2 cellular contexts compared by ENCODE assay signal in the genomic region with DNA sequence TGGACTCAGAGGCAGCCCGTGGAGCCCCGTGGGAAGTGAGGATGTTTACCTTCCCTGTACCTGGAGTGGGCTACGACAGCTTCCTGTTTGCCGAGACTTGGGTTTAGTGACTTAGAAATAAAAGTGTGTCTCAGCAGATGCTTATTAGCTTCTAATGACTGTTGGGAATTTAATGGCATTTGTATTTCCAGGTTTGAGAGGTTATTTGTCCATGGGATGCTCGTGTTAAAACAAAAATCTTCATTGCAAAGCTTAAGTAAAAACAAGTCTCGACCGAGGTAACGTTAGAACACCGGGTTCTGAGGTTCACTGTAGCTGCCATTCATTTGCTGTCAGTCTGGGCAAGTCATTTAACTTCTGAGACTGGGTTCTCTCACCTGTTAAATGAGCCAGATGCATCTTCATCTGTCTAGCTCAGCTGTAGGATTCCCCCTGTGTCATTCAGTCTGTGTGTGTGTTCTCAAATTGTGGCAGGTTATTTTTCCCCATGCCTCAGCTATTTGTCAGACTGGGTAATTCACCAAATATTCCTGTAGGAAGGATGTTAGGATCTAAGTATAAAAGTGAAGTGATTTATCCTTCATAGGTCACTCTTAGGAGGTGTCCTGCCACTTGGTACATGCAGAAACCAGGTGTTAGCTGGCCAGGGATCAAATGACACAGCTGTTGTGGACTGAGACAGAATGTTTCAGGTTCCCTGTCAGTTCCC.
TF ChIP-seq lines count a peak whose summit lies in the region.

No MANE protein-coding gene starts in this region.

TF ChIP-seq in Ishikawa, 13 proteins besides CTCF, POLR2A, EP300 and RAD21:
- TF ChIP-seq, protein P1, sequence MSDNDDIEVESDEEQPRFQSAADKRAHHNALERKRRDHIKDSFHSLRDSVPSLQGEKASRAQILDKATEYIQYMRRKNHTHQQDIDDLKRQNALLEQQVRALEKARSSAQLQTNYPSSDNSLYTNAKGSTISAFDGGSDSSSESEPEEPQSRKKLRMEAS (IDR thresholded peaks at IDR 0.05), result peak; percentile 4; the same call in 1 of the 2 replicates
- no peak for TF ChIP-seq EGR1 (IDR thresholded peaks at IDR 0.05)

TF ChIP-seq in GM12878, 131 proteins besides CTCF, POLR2A, EP300 and RAD21:
- TF ChIP-seq, protein P2, sequence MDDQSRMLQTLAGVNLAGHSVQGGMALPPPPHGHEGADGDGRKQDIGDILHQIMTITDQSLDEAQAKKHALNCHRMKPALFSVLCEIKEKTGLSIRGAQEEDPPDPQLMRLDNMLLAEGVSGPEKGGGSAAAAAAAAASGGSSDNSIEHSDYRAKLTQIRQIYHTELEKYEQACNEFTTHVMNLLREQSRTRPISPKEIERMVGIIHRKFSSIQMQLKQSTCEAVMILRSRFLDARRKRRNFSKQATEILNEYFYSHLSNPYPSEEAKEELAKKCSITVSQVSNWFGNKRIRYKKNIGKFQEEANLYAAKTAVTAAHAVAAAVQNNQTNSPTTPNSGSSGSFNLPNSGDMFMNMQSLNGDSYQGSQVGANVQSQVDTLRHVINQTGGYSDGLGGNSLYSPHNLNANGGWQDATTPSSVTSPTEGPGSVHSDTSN (IDR thresholded peaks at IDR 0.05; ENCODE audit: insufficient replicate concordance, low read depth, low read length), result peak; percentile 37
- TF ChIP-seq POLR2AphosphoS2 (IDR thresholded peaks at IDR 0.05; ENCODE audit: low read depth, low read length), result no peak
- TF ChIP-seq CREM (IDR thresholded peaks at IDR 0.05; ENCODE audit: low read depth), result 0 out of 2 replicates have a peak, but pooled peaks have one; percentile 25
- 0 out of 2 replicates have a peak, but pooled peaks have one; percentile 46 for TF ChIP-seq TCF12 (IDR thresholded peaks at IDR 0.05; ENCODE audit: low read depth, low read length)
- no peak for TF ChIP-seq HDGF (IDR thresholded peaks at IDR 0.05)
- TF ChIP-seq, protein P3, sequence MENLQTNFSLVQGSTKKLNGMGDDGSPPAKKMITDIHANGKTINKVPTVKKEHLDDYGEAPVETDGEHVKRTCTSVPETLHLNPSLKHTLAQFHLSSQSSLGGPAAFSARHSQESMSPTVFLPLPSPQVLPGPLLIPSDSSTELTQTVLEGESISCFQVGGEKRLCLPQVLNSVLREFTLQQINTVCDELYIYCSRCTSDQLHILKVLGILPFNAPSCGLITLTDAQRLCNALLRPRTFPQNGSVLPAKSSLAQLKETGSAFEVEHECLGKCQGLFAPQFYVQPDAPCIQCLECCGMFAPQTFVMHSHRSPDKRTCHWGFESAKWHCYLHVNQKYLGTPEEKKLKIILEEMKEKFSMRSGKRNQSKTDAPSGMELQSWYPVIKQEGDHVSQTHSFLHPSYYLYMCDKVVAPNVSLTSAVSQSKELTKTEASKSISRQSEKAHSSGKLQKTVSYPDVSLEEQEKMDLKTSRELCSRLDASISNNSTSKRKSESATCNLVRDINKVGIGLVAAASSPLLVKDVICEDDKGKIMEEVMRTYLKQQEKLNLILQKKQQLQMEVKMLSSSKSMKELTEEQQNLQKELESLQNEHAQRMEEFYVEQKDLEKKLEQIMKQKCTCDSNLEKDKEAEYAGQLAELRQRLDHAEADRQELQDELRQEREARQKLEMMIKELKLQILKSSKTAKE (IDR thresholded peaks at IDR 0.05; ENCODE audit: low read depth, poor library complexity, severe bottlenecking), result peak; percentile 26
- TF ChIP-seq ZBED1 (IDR thresholded peaks at IDR 0.05; ENCODE audit: borderline replicate concordance), result no peak
- TF ChIP-seq GATAD2B (conservative IDR thresholded peaks at IDR 0.05; ENCODE audit: low read depth), result no peak
- TF ChIP-seq, protein P4, sequence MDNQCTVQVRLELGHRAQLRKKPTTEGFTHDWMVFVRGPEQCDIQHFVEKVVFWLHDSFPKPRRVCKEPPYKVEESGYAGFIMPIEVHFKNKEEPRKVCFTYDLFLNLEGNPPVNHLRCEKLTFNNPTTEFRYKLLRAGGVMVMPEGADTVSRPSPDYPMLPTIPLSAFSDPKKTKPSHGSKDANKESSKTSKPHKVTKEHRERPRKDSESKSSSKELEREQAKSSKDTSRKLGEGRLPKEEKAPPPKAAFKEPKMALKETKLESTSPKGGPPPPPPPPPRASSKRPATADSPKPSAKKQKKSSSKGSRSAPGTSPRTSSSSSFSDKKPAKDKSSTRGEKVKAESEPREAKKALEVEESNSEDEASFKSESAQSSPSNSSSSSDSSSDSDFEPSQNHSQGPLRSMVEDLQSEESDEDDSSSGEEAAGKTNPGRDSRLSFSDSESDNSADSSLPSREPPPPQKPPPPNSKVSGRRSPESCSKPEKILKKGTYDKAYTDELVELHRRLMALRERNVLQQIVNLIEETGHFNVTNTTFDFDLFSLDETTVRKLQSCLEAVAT (IDR thresholded peaks at IDR 0.05), result no peak
- TF ChIP-seq BCL11A (IDR thresholded peaks at IDR 0.05; ENCODE audit: low read depth, low read length), result no peak
- TF ChIP-seq TCF7 (IDR thresholded peaks at IDR 0.05; ENCODE audit: borderline replicate concordance), result no peak
- TF ChIP-seq, protein P5, sequence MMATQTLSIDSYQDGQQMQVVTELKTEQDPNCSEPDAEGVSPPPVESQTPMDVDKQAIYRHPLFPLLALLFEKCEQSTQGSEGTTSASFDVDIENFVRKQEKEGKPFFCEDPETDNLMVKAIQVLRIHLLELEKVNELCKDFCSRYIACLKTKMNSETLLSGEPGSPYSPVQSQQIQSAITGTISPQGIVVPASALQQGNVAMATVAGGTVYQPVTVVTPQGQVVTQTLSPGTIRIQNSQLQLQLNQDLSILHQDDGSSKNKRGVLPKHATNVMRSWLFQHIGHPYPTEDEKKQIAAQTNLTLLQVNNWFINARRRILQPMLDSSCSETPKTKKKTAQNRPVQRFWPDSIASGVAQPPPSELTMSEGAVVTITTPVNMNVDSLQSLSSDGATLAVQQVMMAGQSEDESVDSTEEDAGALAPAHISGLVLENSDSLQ (IDR thresholded peaks at IDR 0.05), result peak; percentile 83
